9 cellular contexts compared by ENCODE assay signal in the genomic region with DNA sequence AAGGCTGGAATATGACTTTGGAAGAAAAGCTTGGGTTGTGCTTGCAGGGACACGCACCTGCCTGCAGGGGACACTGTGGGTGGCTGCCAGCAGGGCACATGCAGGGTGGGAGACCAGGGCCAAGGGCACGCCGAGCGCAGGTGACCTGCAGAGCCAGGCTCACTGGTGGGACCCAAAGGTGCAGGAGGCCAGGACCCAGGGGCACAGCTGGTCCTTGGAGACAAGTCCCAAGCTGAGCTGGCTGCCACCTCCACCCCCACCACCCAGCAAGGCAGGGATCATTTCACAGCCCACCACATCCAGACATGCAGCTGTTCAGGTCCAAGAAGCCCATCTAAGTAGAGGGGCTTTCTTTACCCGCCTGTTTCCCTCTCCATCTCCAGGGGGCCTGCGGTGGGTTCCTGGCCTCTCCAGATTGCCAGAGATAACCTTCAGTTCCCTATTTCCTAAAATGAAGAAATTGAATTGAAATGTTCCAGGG. TPM values are rescaled to one million over a fixed set of nuclear protein-coding genes. Genes with fewer than 3 reads are reported as not detected.
DNase-seq lines count a peak whose midpoint lies in the region; ATAC-seq, FAIRE-seq and TF ChIP-seq lines count a peak whose summit lies in the region.
"Had no signal": no experiment of that assay in that cellular context is flagged by ENCODE, and none has a peak within 500 bp of the region (broad histone marks: within the 10 kb centered on the region; RNA-seq: fewer than 3 reads in every experiment).

No MANE protein-coding gene starts in this region.

- 78% methylated on average over 5 of the region's 6 CpGs for WGBS in mesenchymal stem cell

- H2BK120ac ChIP-seq in mesenchymal stem cell (ENCODE audit: low read depth, low read length) = no peak overlapping the region

- peak overlapping the region in 1 of 2 experiments; percentile 84 for H3K18ac ChIP-seq in mesenchymal stem cell (ENCODE audit: low read depth in 1 of 2, low read length in 2 of 2)

- H3K23ac ChIP-seq in mesenchymal stem cell (ENCODE audit: low read length in 2 of 2) = no peak overlapping the region

- peak overlapping the region in 1 of 2 experiments; percentile 87 for H3K14ac ChIP-seq in mesenchymal stem cell (ENCODE audit: low read length in 2 of 2)

- peak overlapping the region; percentile 34 for H2AK5ac ChIP-seq in mesenchymal stem cell (ENCODE audit: low read length, severe bottlenecking)

- H4K8ac ChIP-seq in mesenchymal stem cell (ENCODE audit: low read length) = peak overlapping the region; percentile 21

- H3K9me3 ChIP-seq in mesenchymal stem cell (ENCODE audit: control insufficient read depth, low read length) (no peaks in the 10 kb centered on the region), left lung (no peaks in the 10 kb centered on the region)

- H4K91ac ChIP-seq in mesenchymal stem cell (ENCODE audit: low read length) = peak overlapping the region; percentile 81

- H3K27ac ChIP-seq in mesenchymal stem cell (ENCODE audit: low read length, poor library complexity, severe bottlenecking) (no peak overlapping the region), left lung (no peak overlapping the region)

- no peak overlapping the region for H3K4me3 ChIP-seq in cardiac fibroblast (replicated peaks in 1 of 2; ENCODE audit: low read depth in 2 of 2, low read length in 2 of 2)
- H3K4me3 ChIP-seq in mesenchymal stem cell (ENCODE audit: insufficient read depth in 1 of 2, low read depth in 1 of 2, low read length in 2 of 2) = no peak overlapping the region
- no peak overlapping the region for H3K4me3 ChIP-seq in left lung

- no peaks in the 10 kb centered on the region for H3K27me3 ChIP-seq in mesenchymal stem cell (ENCODE audit: control insufficient read depth in 1 of 2, insufficient read depth in 1 of 2, low read length in 2 of 2)
- H3K27me3 ChIP-seq in left lung = no peaks in the 10 kb centered on the region

- no peak overlapping the region for H3K4me2 ChIP-seq in mesenchymal stem cell (ENCODE audit: low read length, poor library complexity, severe bottlenecking)

- H2BK12ac ChIP-seq in mesenchymal stem cell (ENCODE audit: low read length in 2 of 2) = peak overlapping the region in 1 of 2 experiments; percentile 95

- FAIRE-seq in GM19239 (lab: Jason Lieb, UNC) = no peak

- intact Hi-C loops in left lung (cut with DNase I) = no loop called here

- H2AFZ ChIP-seq in mesenchymal stem cell (ENCODE audit: low read depth, low read length) = no peak overlapping the region

- DNase-seq in D341Med (ENCODE audit: low spot score) = peak; percentile 73
- DNase-seq in HuH-7.5 (ENCODE audit: low spot score) = peak; percentile 49
- DNase-seq in cardiac fibroblast (ENCODE audit: low read depth in 2 of 2) = no peak
- DNase-seq in mesenchymal stem cell = no peak
- no peak for DNase-seq in left lung
- no peak for DNase-seq in GM19239 (ENCODE audit: insufficient read length, low spot score)
- DNase-seq in MV-4-11 (lab: John Stamatoyannopoulos, UW) = no peak
- no peak for DNase-seq in Ammon's horn (ENCODE audit: low spot score)
- DNase-seq: stimulated activated CD4-positive, alpha-beta T cell treated with anti-CD3 and anti-CD28 coated beads, Interleukin-2, amount 100 ng/mL, for 24 hours had no signal

- H3K4me1 ChIP-seq in mesenchymal stem cell (ENCODE audit: control insufficient read depth, insufficient read depth, low read depth, low read length) (peaks cover 32% of the 10 kb centered on the region), left lung (peaks cover 0 to 44% of the 10 kb centered on the region in 2 donors)

- TF ChIP-seq CTCF in cardiac fibroblast (IDR thresholded peaks at IDR 0.05; ENCODE audit: low read depth, low read length) (peak; percentile 70), left lung (IDR thresholded peaks at IDR 0.05) (peak in 1 of 2 donors; percentile 15)

- no peaks in the 10 kb centered on the region for H3K36me3 ChIP-seq in mesenchymal stem cell (ENCODE audit: control insufficient read depth in 1 of 2, insufficient read depth in 2 of 2, low read depth in 1 of 2, low read length in 2 of 2)
- H3K36me3 ChIP-seq in left lung = no peaks in the 10 kb centered on the region

- H3K9ac ChIP-seq in mesenchymal stem cell (ENCODE audit: low read length) = no peak overlapping the region

- peak overlapping the region; percentile 32 to 55 for H3K4ac ChIP-seq in mesenchymal stem cell (ENCODE audit: low read depth in 1 of 2, low read length in 2 of 2)

- H2BK15ac ChIP-seq in mesenchymal stem cell (ENCODE audit: low read depth, poor library complexity, severe bottlenecking) = peak overlapping the region; percentile 66

- H3K79me1 ChIP-seq in mesenchymal stem cell (replicated peaks; ENCODE audit: low read length, poor library complexity, severe bottlenecking) = no peaks in the 10 kb centered on the region

- no peak for ATAC-seq in left lung

- H2BK5ac ChIP-seq in mesenchymal stem cell (ENCODE audit: low read depth, low read length, poor library complexity, severe bottlenecking) = no peak overlapping the region

RNA-seq across cellular contexts. Expression of a gene that starts 13.8 kb away (rescaled TPM):
- 68.2 TPM for polyA plus RNA-seq in mesenchymal stem cell (2013, experiment 1 of 2)
- 63.3 TPM for polyA plus RNA-seq in mesenchymal stem cell (2013, experiment 2 of 2)
- 10 to 100 TPM; 20.6 to 23.2 TPM for total RNA-seq in left lung

RNA-seq across cellular contexts. Expression of a gene that starts 21.2 kb away (rescaled TPM):
- 17.3 TPM for polyA plus RNA-seq in mesenchymal stem cell (2013, experiment 1 of 2)
- polyA plus RNA-seq in mesenchymal stem cell (2013, experiment 2 of 2) = 16.3 TPM
- total RNA-seq in left lung = 10 to 100 TPM; 17.0 to 24.5 TPM

Comparison
In these comparisons a context has a peak if more than half of its experiments do, and no peak if none do; other contexts are left out.
1. DNase-seq: peak in D341Med (single experiment) and HuH-7.5 (single experiment); none in cardiac fibroblast (0 of 2), mesenchymal stem cell (single experiment), left lung (0 of 2), GM19239 (single experiment), MV-4-11 (single experiment) and Ammon's horn (single experiment).